18 cellular contexts compared by ENCODE assay signal in genomic region chr3:169581633-169582032, GRCh38.
A peak's percentile ranks its signal among the peaks of the same experiment; 100 is the strongest.
DNase-seq lines count a peak whose midpoint lies in the region; ATAC-seq, FAIRE-seq and TF ChIP-seq lines count a peak whose summit lies in the region.
"Had no signal": no experiment of that assay in that cellular context is flagged by ENCODE, and none has a peak within 500 bp of the region (broad histone marks: within the 10 kb centered on the region; RNA-seq: fewer than 3 reads in every experiment).

No MANE protein-coding gene starts in this region.

- H3K4me3 ChIP-seq in astrocyte (ENCODE audit: insufficient read depth, low read depth, low read length): no peak overlapping the region
- no peak overlapping the region for H3K4me3 ChIP-seq in thyroid gland (replicated peaks in 1 of 3)

- WGBS in thyroid gland, 2 donors: 66 to 74% methylated on average over 3 of the region's 3 CpGs

- H3K27me3 ChIP-seq in astrocyte (ENCODE audit: insufficient read depth, low read length) (no peaks in the 10 kb centered on the region), thyroid gland (no peaks in the 10 kb centered on the region)

- H3K4me2 ChIP-seq in astrocyte (ENCODE audit: low read length): peak overlapping the region; percentile 52

- TF ChIP-seq CTCF in astrocyte (IDR thresholded peaks at IDR 0.05; ENCODE audit: insufficient read depth, low read depth, low read length) (no peak), osteocyte (IDR thresholded peaks at IDR 0.05) (no peak), thyroid gland (IDR thresholded peaks at IDR 0.05) (no peak)

- no peaks in the 10 kb centered on the region for H4K20me1 ChIP-seq in astrocyte (ENCODE audit: insufficient read depth, low read length)

- peak; percentile 23 for DNase-seq in astrocyte (ENCODE audit: low read depth)
- DNase-seq in osteocyte (ENCODE audit: extremely low spot score, unreplicated experiment): no peak
- no peak for DNase-seq in activated gamma-delta T cell treated with Interleukin-2 at 50 U/mL for 16 hours
- DNase-seq in thyroid gland: no peak
- DNase-seq in SIG-M5 (lab: John Stamatoyannopoulos, UW): no peak
- no peak for DNase-seq in activated T-cell treated with anti-CD3 and anti-CD28 coated beads, Interleukin-2, amount 50 U/mL, for 1 hour
- DNase-seq: activated CD4-positive, alpha-beta T cell treated with anti-CD3 and anti-CD28 coated beads, Interleukin-2, amount 50 U/mL, for 1 hour; C1 segment of cervical spinal cord; central memory CD4-positive, alpha-beta T cell; erythroblast; Kasumi-1; mesendoderm; NCI-H2029; stimulated activated CD4-positive, alpha-beta T cell treated with anti-CD3 and anti-CD28 coated beads, Interleukin-1b, Interleukin-23, amount 100 ng/mL, for 48 hours; stimulated activated naive CD4-positive, alpha-beta T cell had no signal

- no peaks in the 10 kb centered on the region for H3K9me3 Mint-ChIP-seq in astrocyte (ENCODE audit: unreplicated experiment)
- H3K9me3 Mint-ChIP-seq in osteocyte (ENCODE audit: unreplicated experiment): no peaks in the 10 kb centered on the region
- H3K9me3 Mint-ChIP-seq: activated T-helper 2 cell treated with anti-CD3 and anti-CD28 coated beads, Interferon-gamma antibody, Interleukin-2, Interleukin-4, amounts not matched to agents 10 μg/mL and 5 μg/mL and 100 μg/mL, durations not matched to agents 14 hours and 24 hours and 36 hours had no signal

- H3K4me1 Mint-ChIP-seq in astrocyte (ENCODE audit: low read depth, unreplicated experiment): peaks cover 9% of the 10 kb centered on the region
- H3K4me1 Mint-ChIP-seq in osteocyte (ENCODE audit: unreplicated experiment): peaks cover 14% of the 10 kb centered on the region

- H3K27ac Mint-ChIP-seq in astrocyte (ENCODE audit: unreplicated experiment): no peak overlapping the region
- peak overlapping the region; percentile 2 for H3K27ac Mint-ChIP-seq in osteocyte (ENCODE audit: unreplicated experiment)

- H3K9me3 ChIP-seq in astrocyte (ENCODE audit: insufficient read depth, low read depth, low read length) (no peaks in the 10 kb centered on the region), thyroid gland (no peaks in the 10 kb centered on the region)

- H3K27me3 Mint-ChIP-seq in astrocyte (ENCODE audit: low read depth, unreplicated experiment): no peaks in the 10 kb centered on the region
- no peaks in the 10 kb centered on the region for H3K27me3 Mint-ChIP-seq in osteocyte (ENCODE audit: unreplicated experiment)

- no peak overlapping the region for H3K9ac ChIP-seq in astrocyte (ENCODE audit: low read length)

- intact Hi-C loops in thyroid gland (cut with DNase I): no loop called here

- no peak for FAIRE-seq in astrocyte (lab: Jason Lieb, UNC)

- H3K4me3 Mint-ChIP-seq in astrocyte (ENCODE audit: unreplicated experiment) (no peak overlapping the region), osteocyte (ENCODE audit: unreplicated experiment) (no peak overlapping the region)

- no peak for TF ChIP-seq POLR2A in thyroid gland (IDR thresholded peaks at IDR 0.05)

- H3K36me3 ChIP-seq in astrocyte (ENCODE audit: insufficient read depth, low read length) (no peaks in the 10 kb centered on the region), thyroid gland (no peaks in the 10 kb centered on the region)

- no peaks in the 10 kb centered on the region for H3K79me2 ChIP-seq in astrocyte (ENCODE audit: insufficient read depth, low read length)

- peak; percentile 72 for ATAC-seq in GM18858 (IDR thresholded peaks at IDR 0.05; ENCODE audit: unreplicated experiment)
- ATAC-seq in HG02798 (IDR thresholded peaks at IDR 0.05; ENCODE audit: poor library complexity, unreplicated experiment): peak; percentile 58

- H3K4me1 ChIP-seq in astrocyte (ENCODE audit: insufficient read depth, low read length) (peaks cover 8% of the 10 kb centered on the region), thyroid gland (no peaks in the 10 kb centered on the region)

- no peak overlapping the region for H3K27ac ChIP-seq in astrocyte (ENCODE audit: low read depth, low read length)
- H3K27ac ChIP-seq in thyroid gland: no peak overlapping the region

- H3K36me3 Mint-ChIP-seq in astrocyte (ENCODE audit: low read depth, unreplicated experiment) (no peaks in the 10 kb centered on the region), osteocyte (ENCODE audit: unreplicated experiment) (no peaks in the 10 kb centered on the region)

- no peak overlapping the region for H2AFZ ChIP-seq in astrocyte (ENCODE audit: low read depth, low read length)
